ENCODE assay signal across 24 cellular contexts in the genomic region with DNA sequence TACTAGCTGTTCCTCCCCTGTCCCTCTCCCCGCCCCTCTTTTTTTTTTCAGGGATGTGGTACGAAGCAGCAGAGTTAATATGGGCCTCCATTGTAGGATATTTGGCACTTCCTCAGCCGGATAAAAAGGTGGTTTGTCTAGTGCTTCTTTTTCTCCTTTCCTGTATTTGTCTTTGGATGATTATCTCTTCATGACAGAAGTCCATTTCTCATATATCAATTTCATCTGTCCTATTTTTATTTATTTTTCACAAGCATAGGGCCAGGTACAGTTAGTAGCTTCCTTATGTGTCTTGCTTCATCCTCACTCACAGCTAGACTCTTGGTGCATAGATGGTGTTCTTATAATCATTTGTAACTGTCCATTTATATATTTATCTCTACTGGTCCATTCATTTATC.
"Had no signal": no experiment of that assay in that cellular context is flagged by ENCODE, and none has a peak within 500 bp of the region (broad histone marks: within the 10 kb centered on the region; RNA-seq: fewer than 3 reads in every experiment).

No MANE protein-coding gene starts in this region.

- DNase-seq: colonic mucosa; cortex of kidney; dermis blood vessel endothelial cell; dorsolateral prefrontal cortex; effector CD4-positive, alpha-beta T cell; effector CD8-positive, alpha-beta T cell; effector memory CD4-positive, alpha-beta T cell; effector memory CD8-positive, alpha-beta T cell; endodermal cell; erythroblast; esophagus squamous epithelium; foreskin fibroblast; foreskin keratinocyte; foreskin melanocyte; gastrocnemius medialis; glutamatergic neuron; head of caudate nucleus; heart left ventricle; heart right ventricle had no signal

- ATAC-seq: effector memory CD8-positive, alpha-beta T cell; esophagus mucosa; foreskin keratinocyte; gastroesophageal sphincter; heart left ventricle; heart right ventricle had no signal

- H3K4me1 ChIP-seq: colonic mucosa, esophagus squamous epithelium, foreskin keratinocyte, gastrocnemius medialis, heart left ventricle, heart right ventricle had no signal

- H3K4me3 ChIP-seq: colonic mucosa, coronary artery, dorsolateral prefrontal cortex, esophagus muscularis mucosa, esophagus squamous epithelium, gastrocnemius medialis, gastroesophageal sphincter, heart left ventricle, heart right ventricle had no signal

- H3K36me3 ChIP-seq: colonic mucosa, gastrocnemius medialis had no signal

- H3K9me3 ChIP-seq: colonic mucosa, esophagus muscularis mucosa, esophagus squamous epithelium, gastrocnemius medialis, gastroesophageal sphincter, heart left ventricle, heart right ventricle had no signal

- H3K27me3 ChIP-seq: colonic mucosa, esophagus muscularis mucosa, esophagus squamous epithelium, foreskin keratinocyte, gastrocnemius medialis, gastroesophageal sphincter, heart left ventricle, heart right ventricle had no signal

- H3K27ac ChIP-seq: colonic mucosa, coronary artery, dorsolateral prefrontal cortex, epithelial cell of prostate, esophagus muscularis mucosa, esophagus squamous epithelium, foreskin keratinocyte, gastrocnemius medialis, gastroesophageal sphincter, heart left ventricle, heart right ventricle had no signal
